25 cellular contexts compared by ENCODE assay signal in genomic region chr5:15929616-15930303, GRCh38.
DNase-seq lines count a peak whose midpoint lies in the region; ATAC-seq, FAIRE-seq and TF ChIP-seq lines count a peak whose summit lies in the region.
"Had no signal": no experiment of that assay in that cellular context is flagged by ENCODE, and none has a peak within 500 bp of the region (broad histone marks: within the 10 kb centered on the region; RNA-seq: fewer than 3 reads in every experiment).

No MANE protein-coding gene starts in this region.

- H3K4me3 Mint-ChIP-seq in astrocyte (ENCODE audit: unreplicated experiment) (no peak overlapping the region), immature natural killer cell (no peak overlapping the region)
- H3K4me3 Mint-ChIP-seq: activated naive CD4-positive, alpha-beta T cell treated with anti-CD3 and anti-CD28 coated beads, Interleukin-2, amount 50 U/mL, for 24 hours; CD8-positive, alpha-beta T cell; central memory CD8-positive, alpha-beta T cell; IgD-negative memory B cell had no signal

- H3K27me3 ChIP-seq in astrocyte (ENCODE audit: insufficient read depth, low read length) = no peaks in the 10 kb centered on the region
- H3K27me3 ChIP-seq: sigmoid colon had no signal

- H4K20me1 ChIP-seq in astrocyte (ENCODE audit: insufficient read depth, low read length) = no peaks in the 10 kb centered on the region

- no peaks in the 10 kb centered on the region for H3K79me2 ChIP-seq in astrocyte (ENCODE audit: insufficient read depth, low read length)

- peaks cover 5% of the 10 kb centered on the region for H3K4me1 ChIP-seq in astrocyte (ENCODE audit: insufficient read depth, low read length)

- H3K27ac ChIP-seq in astrocyte (ENCODE audit: low read depth, low read length) = no peak overlapping the region
- H3K27ac ChIP-seq: 22Rv1, sigmoid colon, thoracic aorta had no signal

- no peak overlapping the region for H3K9ac ChIP-seq in astrocyte (ENCODE audit: low read length)

- no peaks in the 10 kb centered on the region for H3K9me3 ChIP-seq in astrocyte (ENCODE audit: insufficient read depth, low read depth, low read length)
- H3K9me3 ChIP-seq: sigmoid colon, thoracic aorta had no signal

- peaks cover 10% of the 10 kb centered on the region for H3K36me3 Mint-ChIP-seq in astrocyte (ENCODE audit: low read depth, unreplicated experiment)
- no peaks in the 10 kb centered on the region for H3K36me3 Mint-ChIP-seq in immature natural killer cell
- H3K36me3 Mint-ChIP-seq: activated naive CD4-positive, alpha-beta T cell treated with anti-CD3 and anti-CD28 coated beads, Interleukin-2, amount 50 U/mL, for 24 hours; CD8-positive, alpha-beta T cell; IgD-negative memory B cell had no signal

- H2AFZ ChIP-seq in astrocyte (ENCODE audit: low read depth, low read length) = no peak overlapping the region

- H3K27me3 Mint-ChIP-seq in astrocyte (ENCODE audit: low read depth, unreplicated experiment) (no peaks in the 10 kb centered on the region), immature natural killer cell (ENCODE audit: low read depth in 3 of 3) (peaks cover 0 to 2% (median 0%) of the 10 kb centered on the region in 3 donors)
- H3K27me3 Mint-ChIP-seq: activated naive CD4-positive, alpha-beta T cell treated with anti-CD3 and anti-CD28 coated beads, Interleukin-2, amount 50 U/mL, for 24 hours; central memory CD8-positive, alpha-beta T cell had no signal

- TF ChIP-seq CTCF in astrocyte (IDR thresholded peaks at IDR 0.05; ENCODE audit: insufficient read depth, low read depth, low read length) (no peak), fibroblast of villous mesenchyme (IDR thresholded peaks at IDR 0.05; ENCODE audit: insufficient read depth, low read depth, low read length) (no peak)

- no peak overlapping the region for H3K4me3 ChIP-seq in astrocyte (ENCODE audit: insufficient read depth, low read depth, low read length)
- no peak overlapping the region for H3K4me3 ChIP-seq in fibroblast of villous mesenchyme (ENCODE audit: low read depth, low read length)
- H3K4me3 ChIP-seq: sigmoid colon, thoracic aorta had no signal

- DNase-seq in NCI-H524 (lab: John Stamatoyannopoulos, UW) (peak; percentile 4 to 52), NCI-H524 treated with DMSO at 0.1 percent for 48 hours (lab: John Stamatoyannopoulos, UW) (no peak), astrocyte (ENCODE audit: low read depth) (peak; percentile 87), fibroblast of villous mesenchyme (ENCODE audit: low read depth) (peak; percentile 65), immature natural killer cell (no peak), NCI-H1048 (lab: John Stamatoyannopoulos, UW) (no peak), RPMI8226 (no peak)
- DNase-seq: CD8-positive, alpha-beta T cell; GF-D8; kidney; NCI-H1092 treated with DMSO at 0.1 percent for 48 hours; NCI-H2171; nucleus accumbens; SHP77; sigmoid colon; stimulated activated CD4-positive, alpha-beta T cell treated with anti-CD3 and anti-CD28 coated beads, Interleukin-4, amount 100 ng/mL, for 1 hour; stimulated activated CD8-positive, alpha-beta memory T cell treated with anti-CD3 and anti-CD28 coated beads, Interleukin-4, amount 100 ng/mL, for 48 hours; T-helper 9 cell had no signal

- peak overlapping the region; percentile 13 for H3K4me2 ChIP-seq in astrocyte (ENCODE audit: low read length)

- H3K9me3 Mint-ChIP-seq in astrocyte (ENCODE audit: unreplicated experiment) (no peaks in the 10 kb centered on the region), immature natural killer cell (peaks cover 8 to 30% (median 10%) of the 10 kb centered on the region in 6 donors)
- H3K9me3 Mint-ChIP-seq: activated naive CD4-positive, alpha-beta T cell treated with anti-CD3 and anti-CD28 coated beads, Interleukin-2, amount 50 U/mL, for 24 hours; CD8-positive, alpha-beta T cell had no signal

- ATAC-seq in GM18858 (IDR thresholded peaks at IDR 0.05; ENCODE audit: unreplicated experiment) = no peak
- ATAC-seq: CD8-positive, alpha-beta T cell; HCT116 had no signal

- H3K4me1 Mint-ChIP-seq in astrocyte (ENCODE audit: low read depth, unreplicated experiment) (peaks cover 6% of the 10 kb centered on the region), immature natural killer cell (no peaks in the 10 kb centered on the region)
- H3K4me1 Mint-ChIP-seq: activated naive CD4-positive, alpha-beta T cell treated with anti-CD3 and anti-CD28 coated beads, Interleukin-2, amount 50 U/mL, for 24 hours; central memory CD8-positive, alpha-beta T cell; IgD-negative memory B cell had no signal

- no peak overlapping the region for H3K27ac Mint-ChIP-seq in astrocyte (ENCODE audit: unreplicated experiment)
- H3K27ac Mint-ChIP-seq in immature natural killer cell = no peak overlapping the region
- H3K27ac Mint-ChIP-seq: activated naive CD4-positive, alpha-beta T cell treated with anti-CD3 and anti-CD28 coated beads, Interleukin-2, amount 50 U/mL, for 24 hours; CD8-positive, alpha-beta T cell; IgD-negative memory B cell had no signal

- H3K36me3 ChIP-seq in astrocyte (ENCODE audit: insufficient read depth, low read length) = no peaks in the 10 kb centered on the region

- FAIRE-seq in astrocyte (lab: Jason Lieb, UNC) = no peak
- FAIRE-seq: kidney had no signal

Comparison
In these comparisons a context has a peak if more than half of its experiments do, and no peak if none do; other contexts are left out.
1. DNase-seq: peak in NCI-H524 (2 of 2), astrocyte (single experiment) and fibroblast of villous mesenchyme (single experiment); none in NCI-H524 treated with DMSO at 0.1 percent for 48 hours (single experiment), immature natural killer cell (0 of 3), NCI-H1048 (single experiment) and RPMI8226 (single experiment).